Comparison of ENCODE assay signal across 8 cellular contexts in the genomic region with DNA sequence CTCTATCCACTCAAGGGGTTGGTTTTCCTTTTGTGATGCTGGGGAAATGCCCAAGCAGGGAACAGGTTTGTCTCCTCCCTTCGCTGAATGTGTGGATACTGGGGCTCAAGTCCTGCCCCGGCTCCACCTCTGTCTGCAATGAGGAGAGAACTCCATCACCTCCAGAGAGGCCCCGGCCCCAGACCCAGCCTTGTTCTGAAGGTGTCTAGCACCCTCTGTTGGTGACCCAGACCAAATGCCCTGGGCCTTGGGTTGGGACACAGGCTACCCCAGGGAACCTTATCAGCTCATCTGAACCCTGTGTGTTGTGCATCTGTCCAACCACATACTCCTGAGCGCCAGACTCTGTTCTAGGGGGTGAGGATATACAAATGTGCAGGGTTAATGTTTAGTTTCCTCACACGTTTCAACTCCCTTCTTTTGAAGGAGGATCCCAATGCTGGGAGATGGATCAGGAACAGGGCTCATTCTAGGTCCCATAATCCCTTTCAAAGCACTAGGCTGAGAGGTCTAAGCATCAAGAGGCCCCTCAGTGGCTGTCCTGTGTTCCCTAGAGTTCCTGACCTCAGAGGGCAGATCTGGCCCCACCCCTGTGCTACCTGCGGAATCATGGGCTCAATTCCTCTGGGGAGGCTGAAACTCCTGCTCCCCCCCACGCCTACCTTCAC.
DNase-seq lines count a peak whose midpoint lies in the region; ATAC-seq and TF ChIP-seq lines count a peak whose summit lies in the region.

No MANE protein-coding gene starts in this region.

- no peak overlapping the region for H3K27ac Mint-ChIP-seq in endothelial cell (ENCODE audit: unreplicated experiment)
- H3K27ac Mint-ChIP-seq in natural killer cell, result no peak overlapping the region

- peaks cover 3% of the 10 kb centered on the region for H3K4me1 Mint-ChIP-seq in endothelial cell (ENCODE audit: unreplicated experiment)
- no peaks in the 10 kb centered on the region for H3K4me1 Mint-ChIP-seq in natural killer cell

- H3K36me3 Mint-ChIP-seq in endothelial cell (ENCODE audit: low read depth, unreplicated experiment) (no peaks in the 10 kb centered on the region), natural killer cell (no peaks in the 10 kb centered on the region)

- peak; percentile 84 for DNase-seq in AG20443 (ENCODE audit: low spot score)
- peak; percentile 33 for DNase-seq in NCI-H1694 treated with DMSO at 0.1 percent for 48 hours (lab: John Stamatoyannopoulos, UW)
- peak; percentile 51 for DNase-seq in activated CD4-positive, alpha-beta T cell treated with anti-CD3 and anti-CD28 coated beads, Interleukin-2, amount 50 U/mL, for 1 hour
- peak; percentile 67 for DNase-seq in endothelial cell (ENCODE audit: low spot score)
- no peak for DNase-seq in natural killer cell

- no peak overlapping the region for H3K4me3 Mint-ChIP-seq in endothelial cell (ENCODE audit: unreplicated experiment)
- no peak overlapping the region for H3K4me3 Mint-ChIP-seq in natural killer cell

- H3K9me3 Mint-ChIP-seq in endothelial cell (ENCODE audit: unreplicated experiment) (no peaks in the 10 kb centered on the region), natural killer cell (no peaks in the 10 kb centered on the region)

- intact Hi-C loops in natural killer cell (cut with micrococcal nuclease), result loop anchor here (1.0 kb wide), 1 partner anchor 200 kb away; no protein-coding TSS in a partner anchor

- H3K27me3 Mint-ChIP-seq in endothelial cell (ENCODE audit: unreplicated experiment) (peaks cover 4% of the 10 kb centered on the region), natural killer cell (ENCODE audit: low read depth in 2 of 2) (peaks cover 11 to 15% of the 10 kb centered on the region in 2 donors)

- peak; percentile 78 for ATAC-seq in GM19351 (IDR thresholded peaks at IDR 0.05; ENCODE audit: unreplicated experiment)
- peak; percentile 54 to 72 (median 69) for ATAC-seq in natural killer cell
- no peak for ATAC-seq in GM21528 (IDR thresholded peaks at IDR 0.05; ENCODE audit: low FRiP score, unreplicated experiment)
- ATAC-seq in HG03378 (IDR thresholded peaks at IDR 0.05; ENCODE audit: unreplicated experiment), result no peak

- TF ChIP-seq CTCF in endothelial cell (IDR thresholded peaks at IDR 0.05; ENCODE audit: unreplicated experiment) (peak; percentile 51), natural killer cell (IDR thresholded peaks at IDR 0.05) (peak; percentile 51)

Comparison
In these comparisons a context has a peak if more than half of its experiments do, and no peak if none do; other contexts are left out.
1. ATAC-seq: peak in GM19351 (single experiment) and natural killer cell (3 of 3); none in GM21528 (single experiment) and HG03378 (single experiment).